30 cellular contexts compared by ENCODE assay signal in the genomic region with DNA sequence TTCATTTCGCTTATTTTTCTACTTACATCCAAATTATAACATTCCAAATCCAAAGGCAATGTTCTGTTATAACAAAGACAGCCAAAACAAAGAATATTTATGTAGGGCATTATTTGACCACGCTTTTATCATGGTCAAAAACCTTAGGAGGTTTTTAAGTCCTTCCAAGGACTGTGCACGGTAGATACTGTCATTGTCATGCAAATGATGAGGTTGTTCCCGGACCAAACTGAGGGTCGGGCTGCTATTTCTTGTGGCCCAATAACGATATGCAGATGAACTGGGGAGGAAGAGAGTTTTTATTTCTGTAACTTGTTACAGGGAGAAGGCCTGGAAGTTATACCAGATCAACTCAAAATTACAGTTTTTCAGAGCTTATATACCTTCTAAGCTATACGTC. TPM values are rescaled to one million over a fixed set of nuclear protein-coding genes. Genes with fewer than 3 reads are reported as not detected.
"Had no signal": no experiment of that assay in that cellular context is flagged by ENCODE, and none has a peak within 500 bp of the region (broad histone marks: within the 10 kb centered on the region; RNA-seq: fewer than 3 reads in every experiment).

No MANE protein-coding gene starts in this region.

- H3K9me3 ChIP-seq: left lung, lower lobe of right lung, neutrophil, psoas muscle, right atrium auricular region, right lobe of liver, testis, thyroid gland, transverse colon, upper lobe of left lung, vagina had no signal

- H3K36me3 Mint-ChIP-seq: immature natural killer cell; naive thymus-derived CD8-positive, alpha-beta T cell; neural progenitor cell; stimulated activated memory B cell treated with anti-CD40 and anti-IgM and Interleukin-4, amounts not matched to agents 10 μg/mL and 1 μg/mL and 100 μg/mL, for 72 hours had no signal

- H3K4me2 ChIP-seq: neural progenitor cell, smooth muscle cell had no signal

- H3K4me1 ChIP-seq: left lung, lower lobe of right lung, neural progenitor cell, parathyroid adenoma, psoas muscle, right atrium auricular region, right lobe of liver, testis, thyroid gland, upper lobe of left lung, vagina had no signal

- H3K4me3 Mint-ChIP-seq: immature natural killer cell; naive thymus-derived CD8-positive, alpha-beta T cell; nephron progenitor cell; neural progenitor cell; stimulated activated memory B cell treated with anti-CD40 and anti-IgM and Interleukin-4, amounts not matched to agents 10 μg/mL and 1 μg/mL and 100 μg/mL, for 72 hours; stimulated activated naive CD8-positive, alpha-beta T cell treated with anti-CD3 and anti-CD28 coated beads, Interleukin-15, amount 100 ng/mL, for 72 hours had no signal

- DNase-seq: hypothalamus; immature natural killer cell; kidney; left colon; left lung; lower lobe of right lung; mammary epithelial cell; mesenchymal stem cell; naive thymus-derived CD8-positive, alpha-beta T cell; nephron progenitor cell; occipital lobe; psoas muscle; right lobe of liver; stimulated activated CD4-positive, alpha-beta T cell treated with anti-CD3 and anti-CD28 coated beads, Interleukin-1b, Interleukin-23, amount 100 ng/mL, for 48 hours; stimulated activated CD4-positive, alpha-beta T cell treated with anti-CD3 and anti-CD28 coated beads, Interleukin-2, amount 100 ng/mL, for 48 hours; stimulated activated CD4-positive, alpha-beta T cell treated with anti-CD3 and anti-CD28 coated beads, Interleukin-4, amount 100 ng/mL, for 4 hours; stimulated activated CD8-positive, alpha-beta memory T cell treated with anti-CD3 and anti-CD28 coated beads, Interleukin-4, amount 100 ng/mL, for 48 hours; stimulated activated naive CD4-positive, alpha-beta T cell treated with Interleukin-2 at 50 U/mL for 16 hours; stimulated activated naive CD8-positive, alpha-beta T cell treated with anti-CD3 and anti-CD28 coated beads, Interleukin-15, amount 100 ng/mL, for 72 hours; testis; thyroid gland; transverse colon; upper lobe of left lung had no signal

- H3K27me3 Mint-ChIP-seq: stimulated activated memory B cell treated with anti-CD40 and anti-IgM and Interleukin-4, amounts not matched to agents 10 μg/mL and 1 μg/mL and 100 μg/mL, for 72 hours had no signal

- H2AFZ ChIP-seq: parathyroid adenoma had no signal

- H3K4me3 ChIP-seq: left lung, lower lobe of right lung, neural progenitor cell, psoas muscle, right atrium auricular region, right lobe of liver, smooth muscle cell, testis, thyroid gland, transverse colon, upper lobe of left lung, vagina had no signal

- H3K27ac ChIP-seq: left lung, lower lobe of right lung, neural progenitor cell, neutrophil, parathyroid adenoma, psoas muscle, right atrium auricular region, right lobe of liver, testis, thyroid gland, transverse colon, upper lobe of left lung, vagina had no signal

- H3K27me3 ChIP-seq: left lung, neural progenitor cell, neutrophil, right atrium auricular region, right lobe of liver, testis, thyroid gland, transverse colon, upper lobe of left lung, vagina had no signal

- H3K27ac Mint-ChIP-seq: immature natural killer cell; naive thymus-derived CD8-positive, alpha-beta T cell; nephron progenitor cell; neural progenitor cell; stimulated activated memory B cell treated with anti-CD40 and anti-IgM and Interleukin-4, amounts not matched to agents 10 μg/mL and 1 μg/mL and 100 μg/mL, for 72 hours; stimulated activated naive CD8-positive, alpha-beta T cell treated with anti-CD3 and anti-CD28 coated beads, Interleukin-15, amount 100 ng/mL, for 72 hours had no signal

- H3K4me1 Mint-ChIP-seq: immature natural killer cell; stimulated activated memory B cell treated with anti-CD40 and anti-IgM and Interleukin-4, amounts not matched to agents 10 μg/mL and 1 μg/mL and 100 μg/mL, for 72 hours; stimulated activated naive CD8-positive, alpha-beta T cell treated with anti-CD3 and anti-CD28 coated beads, Interleukin-15, amount 100 ng/mL, for 72 hours had no signal

- H3K9ac ChIP-seq: neural progenitor cell, parathyroid adenoma had no signal

- H3K79me2 ChIP-seq: parathyroid adenoma had no signal

- ATAC-seq: left colon; left lung; lower lobe of right lung; naive thymus-derived CD8-positive, alpha-beta T cell; psoas muscle; stimulated activated memory B cell treated with anti-CD40 and anti-IgM and Interleukin-4, amounts not matched to agents 10 μg/mL and 1 μg/mL and 100 μg/mL, for 72 hours; stimulated activated naive CD8-positive, alpha-beta T cell treated with anti-CD3 and anti-CD28 coated beads, Interleukin-15, amount 100 ng/mL, for 72 hours had no signal

- H3K36me3 ChIP-seq: left lung, lower lobe of right lung, neural progenitor cell, neutrophil, right atrium auricular region, right lobe of liver, thyroid gland, transverse colon, upper lobe of left lung, vagina had no signal

- H3K9me3 Mint-ChIP-seq: naive thymus-derived CD8-positive, alpha-beta T cell; neural progenitor cell; stimulated activated memory B cell treated with anti-CD40 and anti-IgM and Interleukin-4, amounts not matched to agents 10 μg/mL and 1 μg/mL and 100 μg/mL, for 72 hours; stimulated activated naive CD8-positive, alpha-beta T cell treated with anti-CD3 and anti-CD28 coated beads, Interleukin-15, amount 100 ng/mL, for 72 hours had no signal

RNA-seq across cellular contexts. Expression of a gene that starts 56.6 kb away (rescaled TPM):
- total RNA-seq: naive thymus-derived CD8-positive, alpha-beta T cell had no signal
- polyA plus RNA-seq: immature natural killer cell; naive thymus-derived CD8-positive, alpha-beta T cell; smooth muscle cell had no signal
